19 cellular contexts compared by ENCODE assay signal in genomic region chr15:77605582-77605981, GRCh38. TPM values are rescaled to one million over a fixed set of nuclear protein-coding genes. Genes with fewer than 3 reads are reported as not detected.
DNase-seq lines count a peak whose midpoint lies in the region; ATAC-seq, FAIRE-seq and TF ChIP-seq lines count a peak whose summit lies in the region.
"Had no signal": no experiment of that assay in that cellular context is flagged by ENCODE, and none has a peak within 500 bp of the region (broad histone marks: within the 10 kb centered on the region; RNA-seq: fewer than 3 reads in every experiment).

No MANE protein-coding gene starts in this region.

- peaks cover 20% of the 10 kb centered on the region for H3F3A ChIP-seq in neural progenitor cell (ENCODE audit: low read depth)

- TF ChIP-seq RAD21 in Ishikawa (IDR thresholded peaks at IDR 0.05; ENCODE audit: low read depth) (no peak), K562 (CRISPR knock-in tag; conservative IDR thresholded peaks at IDR 0.05 in 1 of 2, IDR thresholded peaks at IDR 0.05 in 1 of 2) (no peak)

- peaks cover 80% of the 10 kb centered on the region for H3K4me1 Mint-ChIP-seq in neural progenitor cell

- no peaks in the 10 kb centered on the region for H3K9me3 Mint-ChIP-seq in neural progenitor cell
- H3K9me3 Mint-ChIP-seq: CD8-positive, alpha-beta T cell had no signal

- no peaks in the 10 kb centered on the region for H3K27me3 ChIP-seq in BLaER1 treated with 17β-estradiol and CSF1 and Interleukin-3, amounts not matched to agents 10 nM and 100 nM
- H3K27me3 ChIP-seq in K562 (ENCODE audit: control insufficient read depth in 2 of 2, insufficient read depth in 2 of 2, low read length in 2 of 2) = no peaks in the 10 kb centered on the region
- no peaks in the 10 kb centered on the region for H3K27me3 ChIP-seq in neural progenitor cell
- H3K27me3 ChIP-seq: SJSA1 had no signal

- BruUV-seq in K562 (replicated peaks; lab: Mats Ljungman, UMichigan) = no TSS peak

- FAIRE-seq in K562 (lab: Jason Lieb, UNC) = no peak
- FAIRE-seq: GM12891, HTR-8/SVneo had no signal

- ATAC-seq in K562 (no peak), HG02642 (IDR thresholded peaks at IDR 0.05; ENCODE audit: poor library complexity, unreplicated experiment) (no peak)
- ATAC-seq: CD8-positive, alpha-beta T cell had no signal

- CTCF ChIA-PET in K562 (lab: Yijun Ruan, JAX; ENCODE audit: low intra/inter-chr PET ratio) = no interaction called here
- CTCF ChIA-PET in GM10248 (lab: Yijun Ruan, JAX) = interaction anchor here (3.3 kb wide), 1 partner anchor 28 kb away, joined by 14 read pairs; no protein-coding TSS in a partner anchor

- peak overlapping the region; percentile 71 to 87 (median 77); a peak in 19 of 22 replicates for H3K4me2 ChIP-seq in BLaER1 treated with 17β-estradiol and CSF1 and Interleukin-3, amounts not matched to agents 10 nM and 100 nM
- H3K4me2 ChIP-seq in K562 (ENCODE audit: insufficient read depth, low read length) (no peak overlapping the region), neural progenitor cell (no peak overlapping the region)

- no peak for TF ChIP-seq EP300 in Ishikawa (IDR thresholded peaks at IDR 0.05; ENCODE audit: borderline replicate concordance)
- no peak for TF ChIP-seq EP300 in K562 (IDR thresholded peaks at IDR 0.05; ENCODE audit: low read length)

- peaks cover 0 to 5% (median 0%) of the 10 kb centered on the region in 11 experiments; a peak in 1 of 22 replicates for H4K20me1 ChIP-seq in BLaER1 treated with 17β-estradiol and CSF1 and Interleukin-3, amounts not matched to agents 10 nM and 100 nM
- H4K20me1 ChIP-seq in K562 (replicated peaks; ENCODE audit: control insufficient read depth, insufficient read depth, low read length) (no peaks in the 10 kb centered on the region), neural progenitor cell (ENCODE audit: low read depth) (no peaks in the 10 kb centered on the region)

- H2AFZ ChIP-seq in K562 (ENCODE audit: low read depth, low read length) (peak overlapping the region; percentile 81; the same call in 1 of the 2 replicates), neural progenitor cell (replicated peaks) (no peak overlapping the region)

- H3K27ac ChIP-seq in BLaER1 treated with 17β-estradiol and CSF1 and Interleukin-3, amounts not matched to agents 10 nM and 100 nM = peak overlapping the region in 2 of 11 experiments; percentile 2 to 75; a peak in 5 of 22 replicates
- H3K27ac ChIP-seq in K562 (ENCODE audit: extremely low read depth, low read depth, low read length) = no peak overlapping the region
- H3K27ac ChIP-seq in neural progenitor cell = no peak overlapping the region
- H3K27ac ChIP-seq: SJSA1 had no signal

- no peak for TF ChIP-seq POLR2A in K562 (conservative IDR thresholded peaks at IDR 0.05)

- intact Hi-C loops in K562 (cut with micrococcal nuclease) = no loop called here

- peak overlapping the region; percentile 63 for H3K27ac Mint-ChIP-seq in neural progenitor cell
- H3K27ac Mint-ChIP-seq: CD8-positive, alpha-beta T cell had no signal

- TF ChIP-seq CTCF in K562 (IDR thresholded peaks at IDR 0.05 in 2 of 3, conservative IDR thresholded peaks at IDR 0.05 in 1 of 3; ENCODE audit: insufficient read depth in 2 of 3, low read depth in 1 of 3, low read length in 3 of 3) (no peak), neural progenitor cell (IDR thresholded peaks at IDR 0.05) (no peak), GM10248 (IDR thresholded peaks at IDR 0.05; ENCODE audit: control extremely low read depth, extremely low read depth, low read depth, missing control alignments) (no peak)

- POLR2A ChIA-PET in K562 (lab: Yijun Ruan, JAX) (interaction anchor here (0.6 to 0.8 kb wide), 2 partner anchors 12 to 1040 kb away, joined by 3 to 4 read pairs; no protein-coding TSS in a partner anchor), GM10248 (lab: Yijun Ruan, JAX) (no interaction called here)

- H3K4me3 ChIP-seq in BLaER1 treated with 17β-estradiol and CSF1 and Interleukin-3, amounts not matched to agents 10 nM and 100 nM = no peak overlapping the region
- H3K4me3 ChIP-seq in K562 (no peak overlapping the region), neural progenitor cell (no peak overlapping the region)
- H3K4me3 ChIP-seq: SJSA1 had no signal

- in situ Hi-C loops in K562 (cut with MboI) = no loop called here

- no peaks in the 10 kb centered on the region for H3K36me3 Mint-ChIP-seq in neural progenitor cell
- H3K36me3 Mint-ChIP-seq: CD8-positive, alpha-beta T cell had no signal

- no peaks in the 10 kb centered on the region for H3K36me3 ChIP-seq in BLaER1 treated with 17β-estradiol and CSF1 and Interleukin-3, amounts not matched to agents 10 nM and 100 nM
- H3K36me3 ChIP-seq in K562 (ENCODE audit: control insufficient read depth, insufficient read depth, low read length) (no peaks in the 10 kb centered on the region), neural progenitor cell (no peaks in the 10 kb centered on the region)
- H3K36me3 ChIP-seq: SJSA1 had no signal

- 57% methylated on average over 7 of the region's 7 CpGs for WGBS in K562 (ENCODE audit: insufficient coverage, low coverage, missing lambda C conversion rate)

- peaks cover 10% of the 10 kb centered on the region for H3K27me3 Mint-ChIP-seq in neural progenitor cell (ENCODE audit: insufficient read depth, low read depth)

- no peaks in the 10 kb centered on the region for H3K9me3 ChIP-seq in BLaER1 treated with 17β-estradiol and CSF1 and Interleukin-3, amounts not matched to agents 10 nM and 100 nM (replicated peaks in 1 of 11)
- H3K9me3 ChIP-seq in K562 (replicated peaks; ENCODE audit: control insufficient read depth, insufficient read depth, low read depth, low read length) = no peaks in the 10 kb centered on the region
- H3K9me3 ChIP-seq in neural progenitor cell (ENCODE audit: low read depth) = no peaks in the 10 kb centered on the region
- H3K9me3 ChIP-seq: SJSA1 had no signal

- peak overlapping the region in 2 of 11 experiments; percentile 2 to 44; a peak in 2 of 22 replicates for H3K9ac ChIP-seq in BLaER1 treated with 17β-estradiol and CSF1 and Interleukin-3, amounts not matched to agents 10 nM and 100 nM
- H3K9ac ChIP-seq in K562 (ENCODE audit: insufficient read depth in 1 of 2, low read depth in 2 of 2, low read length in 2 of 2) (peak overlapping the region in 1 of 2 experiments; percentile 49; a peak in 1 of 4 replicates), neural progenitor cell (no peak overlapping the region)

- no peaks in the 10 kb centered on the region for H3K79me2 ChIP-seq in K562 (ENCODE audit: control insufficient read depth, insufficient read depth, low read length)
- H3K79me2 ChIP-seq in neural progenitor cell (ENCODE audit: low read depth) = no peaks in the 10 kb centered on the region

- H3K4me3 Mint-ChIP-seq in neural progenitor cell = peak overlapping the region; percentile 58

- no peaks in the 10 kb centered on the region for H3K9me1 ChIP-seq in K562 (ENCODE audit: control insufficient read depth, insufficient read depth, low read length)

- DNase-seq in K562 (ENCODE audit: extremely low read depth in 1 of 4, low spot score in 3 of 4) (no peak), neural progenitor cell (ENCODE audit: low spot score) (no peak), NCI-H82 treated with DMSO at 0.1 percent for 48 hours (lab: John Stamatoyannopoulos, UW; ENCODE audit: unreplicated experiment) (no peak), GM10248 (ENCODE audit: extremely low spot score) (no peak)
- DNase-seq: CD8-positive, alpha-beta T cell; DND-41; NCI-H1105 treated with DMSO at 0.1 percent for 48 hours; NCI-H2081; NCI-H2171; NCI-H345; NCI-H774; SW 1271 had no signal

- H3K4me1 ChIP-seq in BLaER1 treated with 17β-estradiol and CSF1 and Interleukin-3, amounts not matched to agents 10 nM and 100 nM = peaks cover 35 to 69% (median 66%) of the 10 kb centered on the region in 10 experiments
- peaks cover 36 to 43% of the 10 kb centered on the region in 2 experiments for H3K4me1 ChIP-seq in K562 (replicated peaks in 1 of 2; ENCODE audit: control insufficient read depth in 2 of 2, insufficient read depth in 2 of 2, low read length in 2 of 2)
- peaks cover 52% of the 10 kb centered on the region for H3K4me1 ChIP-seq in neural progenitor cell
- H3K4me1 ChIP-seq: SJSA1 had no signal

TF ChIP-seq in Ishikawa, 13 proteins besides CTCF, POLR2A, EP300 and RAD21:
- no peak for TF ChIP-seq EGR1 (IDR thresholded peaks at IDR 0.05)
- no peak for TF ChIP-seq TEAD4 (IDR thresholded peaks at IDR 0.05)
- 0 out of 2 replicates have a peak, but pooled peaks have one; percentile 11 for TF ChIP-seq NFIC (IDR thresholded peaks at IDR 0.05)
TF ChIP-seq in Ishikawa: peak in this region for 1.

TF ChIP-seq in K562, 482 proteins besides CTCF, POLR2A, EP300 and RAD21:
- TF ChIP-seq BRCA1 (IDR thresholded peaks at IDR 0.05) = no peak
- TF ChIP-seq BRCA1 (CRISPR knock-in tag; IDR thresholded peaks at IDR 0.05) = no peak
- TF ChIP-seq NFIC (IDR thresholded peaks at IDR 0.05) = peak; percentile 58

RNA-seq across cellular contexts. Expression of gene LINGO1, which starts 27.1 kb away (rescaled TPM):
- total RNA-seq in K562 (2011; cell fraction: chromatin; rRNA removed; ENCODE audit: low replicate concordance) = 11.5 and 26.9 TPM in 2 replicates
- total RNA-seq in K562 (2011; cell fraction: nucleolus; rRNA removed) = 18.7 and 19.2 TPM in 2 replicates
- 24.1 and 38.6 TPM in 2 replicates for total RNA-seq in K562 (2011; cell fraction: nucleoplasm; rRNA removed)
- total RNA-seq in K562 (2014; rRNA removed) (2.1 and 3.3 TPM in 2 replicates), K562 (2014; rRNA removed; fragmentation: Illumina TruSeq; extraction: Trizol) (0.65 and 0.73 TPM in 2 replicates), K562 (2015; rRNA removed; fragmentation: Illumina TruSeq; extraction: Trizol) (2.0 TPM in 2 replicates), K562 (2021) (14.3 and 14.8 TPM in 2 replicates), neural progenitor cell (ENCODE audit: low replicate concordance) (7.9 and 28.2 TPM in 2 replicates)
- polyA plus RNA-seq in K562 (2011; rRNA removed) (12.4 and 19.4 TPM in 2 replicates), K562 (2014; fragmentation: Illumina TruSeq; extraction: Trizol) (15.3 and 19.0 TPM in 2 replicates), K562 (2014; fragmentation: Nextera tagmentation; extraction: Ambion mirVana) (under 1 TPM; 0.07 to 0.08 TPM), K562 (2014; rRNA removed) (8.1 and 9.3 TPM in 2 replicates)
- 14.2 and 25.6 TPM in 2 replicates for polyA plus RNA-seq in K562 (2011; cell fraction: cytosol; rRNA removed)
- polyA plus RNA-seq in K562 (2011; cell fraction: nucleus; rRNA removed) = 10.6 and 19.2 TPM in 2 replicates
- polyA plus RNA-seq in K562 (2012) = 8.0 and 8.2 TPM in 2 replicates
- polyA minus RNA-seq in K562 (2011; rRNA and poly(A)+ RNA removed) = 5.8 and 8.8 TPM in 2 replicates
- 14.6 and 15.2 TPM in 2 replicates for polyA minus RNA-seq in K562 (2011; cell fraction: cytosol; rRNA and poly(A)+ RNA removed)
- 3.4 and 3.8 TPM in 2 replicates for polyA minus RNA-seq in K562 (2011; cell fraction: nucleus; rRNA and poly(A)+ RNA removed)
- total RNA-seq: CD8-positive, alpha-beta T cell; SJSA1 had no signal
- polyA plus RNA-seq: BJ had no signal

Comparison
In these comparisons a context has a peak if more than half of its experiments do, and no peak if none do; other contexts are left out.
1. H3K4me2 ChIP-seq: peak in BLaER1 treated with 17β-estradiol and CSF1 and Interleukin-3, amounts not matched to agents 10 nM and 100 nM (11 of 11); none in K562 (single experiment) and neural progenitor cell (single experiment).